Comparison of ENCODE assay signal across 1 cellular context in the genomic region with DNA sequence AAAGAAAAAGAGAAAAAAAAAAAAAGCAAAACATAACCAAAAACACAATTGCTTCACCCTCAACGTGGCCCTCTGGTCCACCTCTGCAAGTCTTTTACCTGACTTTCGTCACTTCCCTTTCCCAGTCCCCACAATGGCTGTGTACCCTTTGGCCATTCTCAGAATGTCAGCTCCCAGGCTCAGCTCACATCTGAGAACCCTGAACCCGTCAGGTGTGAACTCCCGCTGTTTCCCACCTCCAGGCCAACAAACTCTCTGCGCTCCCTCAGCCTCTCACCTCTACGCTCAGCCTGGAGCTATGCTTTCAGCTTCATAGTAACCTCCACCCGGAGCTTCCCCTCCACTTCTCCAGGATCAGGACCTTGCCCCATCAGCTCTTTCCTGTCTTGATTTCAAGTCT.
TF ChIP-seq lines count a peak whose summit lies in the region.

No MANE protein-coding gene starts in this region.

TF ChIP-seq in HepG2, 621 proteins besides CTCF, POLR2A, EP300 and RAD21:
- TF ChIP-seq ZNF44 (CRISPR knock-in tag; IDR thresholded peaks at IDR 0.05): no peak
- TF ChIP-seq, protein P1, sequence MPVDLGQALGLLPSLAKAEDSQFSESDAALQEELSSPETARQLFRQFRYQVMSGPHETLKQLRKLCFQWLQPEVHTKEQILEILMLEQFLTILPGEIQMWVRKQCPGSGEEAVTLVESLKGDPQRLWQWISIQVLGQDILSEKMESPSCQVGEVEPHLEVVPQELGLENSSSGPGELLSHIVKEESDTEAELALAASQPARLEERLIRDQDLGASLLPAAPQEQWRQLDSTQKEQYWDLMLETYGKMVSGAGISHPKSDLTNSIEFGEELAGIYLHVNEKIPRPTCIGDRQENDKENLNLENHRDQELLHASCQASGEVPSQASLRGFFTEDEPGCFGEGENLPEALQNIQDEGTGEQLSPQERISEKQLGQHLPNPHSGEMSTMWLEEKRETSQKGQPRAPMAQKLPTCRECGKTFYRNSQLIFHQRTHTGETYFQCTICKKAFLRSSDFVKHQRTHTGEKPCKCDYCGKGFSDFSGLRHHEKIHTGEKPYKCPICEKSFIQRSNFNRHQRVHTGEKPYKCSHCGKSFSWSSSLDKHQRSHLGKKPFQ (CRISPR knock-in tag; IDR thresholded peaks at IDR 0.05; ENCODE audit: insufficient replicate concordance): peak; percentile 94
- no peak for TF ChIP-seq JUND (CRISPR knock-in tag; IDR thresholded peaks at IDR 0.05)
- TF ChIP-seq HNRNPLL (IDR thresholded peaks at IDR 0.05; ENCODE audit: low read depth, low read length, poor library complexity, severe bottlenecking): no peak
- TF ChIP-seq, protein P2, sequence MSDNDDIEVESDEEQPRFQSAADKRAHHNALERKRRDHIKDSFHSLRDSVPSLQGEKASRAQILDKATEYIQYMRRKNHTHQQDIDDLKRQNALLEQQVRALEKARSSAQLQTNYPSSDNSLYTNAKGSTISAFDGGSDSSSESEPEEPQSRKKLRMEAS (IDR thresholded peaks at IDR 0.05): 0 out of 2 replicates have a peak, but pooled peaks have one; percentile 9
- no peak for TF ChIP-seq ZNF644 (CRISPR knock-in tag; IDR thresholded peaks at IDR 0.05; ENCODE audit: low read depth)
- no peak for TF ChIP-seq KDM4B (CRISPR knock-in tag; IDR thresholded peaks at IDR 0.05)
- no peak for TF ChIP-seq ZBTB38 (CRISPR knock-in tag; IDR thresholded peaks at IDR 0.05)
- TF ChIP-seq ARID2 (CRISPR knock-in tag; IDR thresholded peaks at IDR 0.05; ENCODE audit: borderline replicate concordance): no peak
- TF ChIP-seq ZNF577 (CRISPR knock-in tag; IDR thresholded peaks at IDR 0.05; ENCODE audit: borderline replicate concordance, low read depth): no peak
- TF ChIP-seq ZNF615 (CRISPR knock-in tag; IDR thresholded peaks at IDR 0.05; ENCODE audit: borderline replicate concordance): no peak
- TF ChIP-seq SSRP1 (CRISPR knock-in tag; IDR thresholded peaks at IDR 0.05): no peak
- no peak for TF ChIP-seq ZNF335 (CRISPR knock-in tag; IDR thresholded peaks at IDR 0.05)
- TF ChIP-seq, protein P3, sequence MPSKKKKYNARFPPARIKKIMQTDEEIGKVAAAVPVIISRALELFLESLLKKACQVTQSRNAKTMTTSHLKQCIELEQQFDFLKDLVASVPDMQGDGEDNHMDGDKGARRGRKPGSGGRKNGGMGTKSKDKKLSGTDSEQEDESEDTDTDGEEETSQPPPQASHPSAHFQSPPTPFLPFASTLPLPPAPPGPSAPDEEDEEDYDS (CRISPR knock-in tag; IDR thresholded peaks at IDR 0.05): no peak
- no peak for TF ChIP-seq SP140L (CRISPR knock-in tag; IDR thresholded peaks at IDR 0.05; ENCODE audit: borderline replicate concordance)
- TF ChIP-seq, protein P4, sequence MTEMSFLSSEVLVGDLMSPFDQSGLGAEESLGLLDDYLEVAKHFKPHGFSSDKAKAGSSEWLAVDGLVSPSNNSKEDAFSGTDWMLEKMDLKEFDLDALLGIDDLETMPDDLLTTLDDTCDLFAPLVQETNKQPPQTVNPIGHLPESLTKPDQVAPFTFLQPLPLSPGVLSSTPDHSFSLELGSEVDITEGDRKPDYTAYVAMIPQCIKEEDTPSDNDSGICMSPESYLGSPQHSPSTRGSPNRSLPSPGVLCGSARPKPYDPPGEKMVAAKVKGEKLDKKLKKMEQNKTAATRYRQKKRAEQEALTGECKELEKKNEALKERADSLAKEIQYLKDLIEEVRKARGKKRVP (CRISPR knock-in tag; IDR thresholded peaks at IDR 0.05): no peak
- TF ChIP-seq, protein P5, sequence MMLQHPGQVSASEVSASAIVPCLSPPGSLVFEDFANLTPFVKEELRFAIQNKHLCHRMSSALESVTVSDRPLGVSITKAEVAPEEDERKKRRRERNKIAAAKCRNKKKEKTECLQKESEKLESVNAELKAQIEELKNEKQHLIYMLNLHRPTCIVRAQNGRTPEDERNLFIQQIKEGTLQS (CRISPR knock-in tag; IDR thresholded peaks at IDR 0.05): no peak
- TF ChIP-seq, protein P6, sequence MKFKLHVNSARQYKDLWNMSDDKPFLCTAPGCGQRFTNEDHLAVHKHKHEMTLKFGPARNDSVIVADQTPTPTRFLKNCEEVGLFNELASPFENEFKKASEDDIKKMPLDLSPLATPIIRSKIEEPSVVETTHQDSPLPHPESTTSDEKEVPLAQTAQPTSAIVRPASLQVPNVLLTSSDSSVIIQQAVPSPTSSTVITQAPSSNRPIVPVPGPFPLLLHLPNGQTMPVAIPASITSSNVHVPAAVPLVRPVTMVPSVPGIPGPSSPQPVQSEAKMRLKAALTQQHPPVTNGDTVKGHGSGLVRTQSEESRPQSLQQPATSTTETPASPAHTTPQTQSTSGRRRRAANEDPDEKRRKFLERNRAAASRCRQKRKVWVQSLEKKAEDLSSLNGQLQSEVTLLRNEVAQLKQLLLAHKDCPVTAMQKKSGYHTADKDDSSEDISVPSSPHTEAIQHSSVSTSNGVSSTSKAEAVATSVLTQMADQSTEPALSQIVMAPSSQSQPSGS (CRISPR knock-in tag; IDR thresholded peaks at IDR 0.05): no peak
- no peak for TF ChIP-seq SMARCE1 (IDR thresholded peaks at IDR 0.05; ENCODE audit: borderline replicate concordance)
- TF ChIP-seq JUNB (CRISPR knock-in tag; IDR thresholded peaks at IDR 0.05; ENCODE audit: borderline replicate concordance): no peak
- TF ChIP-seq ZSCAN25 (CRISPR knock-in tag; IDR thresholded peaks at IDR 0.05): peak; percentile 96
- no peak for TF ChIP-seq TBX2 (CRISPR knock-in tag; IDR thresholded peaks at IDR 0.05; ENCODE audit: borderline replicate concordance)
- TF ChIP-seq FOXM1 (CRISPR knock-in tag; IDR thresholded peaks at IDR 0.05): no peak
